In the genomic region with DNA sequence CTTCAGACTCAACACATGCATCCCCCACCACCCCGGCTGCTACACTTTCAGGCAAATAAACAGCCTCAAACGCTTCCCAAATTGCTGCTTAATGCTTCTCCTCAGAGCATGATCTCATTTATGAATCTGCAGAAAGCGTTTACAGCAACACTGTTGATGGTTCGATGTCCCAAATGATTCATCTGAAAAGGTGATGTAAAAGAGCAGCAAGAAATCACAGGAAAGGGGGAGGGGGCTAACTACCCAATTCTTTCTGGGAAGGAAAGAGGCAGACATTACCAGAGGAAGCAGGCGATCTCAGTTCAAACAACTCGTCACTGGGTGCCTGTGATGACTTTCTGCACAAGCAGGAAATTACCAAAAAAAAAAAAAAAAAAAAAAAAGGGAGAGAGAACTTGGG, we compare ENCODE assay signal across 21 cellular contexts.
"Had no signal": no experiment of that assay in that cellular context is flagged by ENCODE, and none has a peak within 500 bp of the region (broad histone marks: within the 10 kb centered on the region; RNA-seq: fewer than 3 reads in every experiment).

No MANE protein-coding gene starts in this region.

- H3K27ac ChIP-seq: adrenal gland, brain microvascular endothelial cell, heart right ventricle, left lung, psoas muscle had no signal

- ATAC-seq: effector memory CD8-positive, alpha-beta T cell; heart right ventricle; left lung; psoas muscle; sciatic nerve; T-helper 17 cell had no signal

- H3K36me3 ChIP-seq: adrenal gland, brain microvascular endothelial cell, heart right ventricle, left lung had no signal

- H3K27ac Mint-ChIP-seq: activated B cell treated with CpG ODN at 0.5 μM for 24 hours; activated CD4-positive, alpha-beta T cell treated with anti-CD3 and anti-CD28 coated beads, Interleukin-2, amount 10 ng/mL, durations not matched to agents 24 days and 14 days; activated naive CD4-positive, alpha-beta T cell treated with anti-CD3 and anti-CD28 coated beads, Interleukin-2, amount 10 ng/mL, durations not matched to agents 7 days and 5 days; activated T-helper 2 cell treated with anti-CD3 and anti-CD28 coated beads, Interferon-gamma antibody, Interleukin-2, Interleukin-4, amounts not matched to agents 10 μg/mL and 5 μg/mL and 100 μg/mL, durations not matched to agents 14 hours and 24 hours and 36 hours; dendritic cell treated with granulocyte-macrophage colony-stimulating factor and Interleukin-4, amounts not matched to agents 40 ng/mL and 50 ng/mL, for 4 days; effector memory CD8-positive, alpha-beta T cell; nephron; T-helper 17 cell; type B pancreatic cell had no signal

- H3K4me1 Mint-ChIP-seq: activated B cell treated with CpG ODN at 0.5 μM for 24 hours; activated CD4-positive, alpha-beta T cell treated with anti-CD3 and anti-CD28 coated beads, Interleukin-2, amount 10 ng/mL, durations not matched to agents 24 days and 14 days; activated naive CD4-positive, alpha-beta T cell treated with anti-CD3 and anti-CD28 coated beads, Interleukin-2, amount 10 ng/mL, durations not matched to agents 7 days and 5 days; T-helper 17 cell had no signal

- H3K9me3 Mint-ChIP-seq: activated B cell treated with CpG ODN at 0.5 μM for 24 hours; activated CD4-positive, alpha-beta T cell treated with anti-CD3 and anti-CD28 coated beads, Interleukin-2, amount 10 ng/mL, durations not matched to agents 24 days and 14 days; activated naive CD4-positive, alpha-beta T cell treated with anti-CD3 and anti-CD28 coated beads, Interleukin-2, amount 10 ng/mL, durations not matched to agents 7 days and 5 days; activated T-helper 2 cell treated with anti-CD3 and anti-CD28 coated beads, Interferon-gamma antibody, Interleukin-2, Interleukin-4, amounts not matched to agents 10 μg/mL and 5 μg/mL and 100 μg/mL, durations not matched to agents 14 hours and 24 hours and 36 hours; dendritic cell treated with granulocyte-macrophage colony-stimulating factor and Interleukin-4, amounts not matched to agents 40 ng/mL and 50 ng/mL, for 4 days; nephron; type B pancreatic cell had no signal

- H3K4me1 ChIP-seq: adrenal gland, heart right ventricle, left lung, psoas muscle had no signal

- DNase-seq: activated B cell treated with CpG ODN at 0.5 μM for 24 hours; activated CD4-positive, alpha-beta T cell treated with anti-CD3 and anti-CD28 coated beads, Interleukin-2, amount 10 ng/mL, durations not matched to agents 24 days and 14 days; activated naive CD4-positive, alpha-beta T cell treated with anti-CD3 and anti-CD28 coated beads, Interleukin-2, amount 10 ng/mL, durations not matched to agents 7 days and 5 days; activated T-cell treated with anti-CD3 and anti-CD28 coated beads for 4 hours; adrenal gland; brain microvascular endothelial cell; cerebellar nuclear complex; effector memory CD8-positive, alpha-beta T cell; heart right ventricle; islet precursor cell; left lung; mesenchymal stem cell; psoas muscle; stimulated activated CD4-positive, alpha-beta T cell treated with anti-CD3 and anti-CD28 coated beads, Interleukin-12 subunit alpha, Interleukin-12 subunit beta, amount 100 ng/mL, for 4 hours; stimulated activated naive CD4-positive, alpha-beta T cell; T-helper 17 cell had no signal

- H3K4me3 Mint-ChIP-seq: activated B cell treated with CpG ODN at 0.5 μM for 24 hours; activated CD4-positive, alpha-beta T cell treated with anti-CD3 and anti-CD28 coated beads, Interleukin-2, amount 10 ng/mL, durations not matched to agents 24 days and 14 days; activated naive CD4-positive, alpha-beta T cell treated with anti-CD3 and anti-CD28 coated beads, Interleukin-2, amount 10 ng/mL, durations not matched to agents 7 days and 5 days; dendritic cell treated with granulocyte-macrophage colony-stimulating factor and Interleukin-4, amounts not matched to agents 40 ng/mL and 50 ng/mL, for 4 days; effector memory CD8-positive, alpha-beta T cell; nephron; T-helper 17 cell; type B pancreatic cell had no signal

- H3K36me3 Mint-ChIP-seq: activated naive CD4-positive, alpha-beta T cell treated with anti-CD3 and anti-CD28 coated beads, Interleukin-2, amount 10 ng/mL, durations not matched to agents 7 days and 5 days had no signal

- H3K9me3 ChIP-seq: adrenal gland, heart right ventricle, left lung, psoas muscle had no signal

- H3K27me3 ChIP-seq: adrenal gland, brain microvascular endothelial cell, left lung had no signal

- H3K4me3 ChIP-seq: adrenal gland, heart right ventricle, left lung, psoas muscle had no signal

- H3K27me3 Mint-ChIP-seq: activated CD4-positive, alpha-beta T cell treated with anti-CD3 and anti-CD28 coated beads, Interleukin-2, amount 10 ng/mL, durations not matched to agents 24 days and 14 days; activated naive CD4-positive, alpha-beta T cell treated with anti-CD3 and anti-CD28 coated beads, Interleukin-2, amount 10 ng/mL, durations not matched to agents 7 days and 5 days; effector memory CD8-positive, alpha-beta T cell; T-helper 17 cell; type B pancreatic cell had no signal
